8 cellular contexts compared by ENCODE assay signal in genomic region chr1:116373451-116374339, GRCh38. TPM values are rescaled to one million over a fixed set of nuclear protein-coding genes. Genes with fewer than 3 reads are reported as not detected.
A peak's percentile ranks its signal among the peaks of the same experiment; 100 is the strongest.
DNase-seq lines count a peak whose midpoint lies in the region; ATAC-seq and TF ChIP-seq lines count a peak whose summit lies in the region.

No MANE protein-coding gene starts in this region.

- no peaks in the 10 kb centered on the region for H3K9me3 ChIP-seq in sigmoid colon

- H3K27me3 ChIP-seq in sigmoid colon = no peaks in the 10 kb centered on the region

- intact Hi-C loops in sigmoid colon (cut with DNase I) = loop anchor here (10.0 kb wide), 2 partner anchors 209 to 541 kb away; no protein-coding TSS in a partner anchor

- no peak for TF ChIP-seq CTCF in sigmoid colon (IDR thresholded peaks at IDR 0.05)

- peak overlapping the region; percentile 69 for H3K4me3 ChIP-seq in Jurkat, Clone E6-1 (ENCODE audit: low read length)
- H3K4me3 ChIP-seq in iPS-11a (ENCODE audit: low read depth, low read length) (peak overlapping the region; percentile 73), sigmoid colon (peak overlapping the region; percentile 63 to 99 (median 96))

- H3K9me3 Mint-ChIP-seq in T-helper 1 cell treated with Interleukin-12 subunit alpha and Interleukin-12 subunit beta and Interleukin-4 antibody, amounts not matched to agents 30 μg/mL and 1 μg/mL, for 36 hours = no peaks in the 10 kb centered on the region

- TF ChIP-seq POLR2A in sigmoid colon (IDR thresholded peaks at IDR 0.05) = peak; percentile 23 to 56

- 1% methylated on average over 82 of the region's 82 CpGs for WGBS in sigmoid colon, 2 donors

- peak overlapping the region; percentile 97 for H3K4me3 Mint-ChIP-seq in T-helper 1 cell treated with Interleukin-12 subunit alpha and Interleukin-12 subunit beta and Interleukin-4 antibody, amounts not matched to agents 30 μg/mL and 1 μg/mL, for 36 hours

- H3K4me1 ChIP-seq in sigmoid colon = peaks cover 0 to 53% (median 48%) of the 10 kb centered on the region in 4 donors

- peak in 1 of 4 donors; percentile 2 for TF ChIP-seq EP300 in sigmoid colon (IDR thresholded peaks at IDR 0.05)

- peak overlapping the region; percentile 80 to 98 (median 95) for H3K27ac ChIP-seq in sigmoid colon

- no peaks in the 10 kb centered on the region for H3K36me3 ChIP-seq in sigmoid colon

- ATAC-seq in GM19035 (IDR thresholded peaks at IDR 0.05; ENCODE audit: unreplicated experiment) = peak; percentile 12
- no peak for ATAC-seq in GM19452 (IDR thresholded peaks at IDR 0.05; ENCODE audit: unreplicated experiment)

- peaks cover 28% of the 10 kb centered on the region for H3K27me3 Mint-ChIP-seq in T-helper 1 cell treated with Interleukin-12 subunit alpha and Interleukin-12 subunit beta and Interleukin-4 antibody, amounts not matched to agents 30 μg/mL and 1 μg/mL, for 36 hours (ENCODE audit: low read depth)

- H3K27ac Mint-ChIP-seq in T-helper 1 cell treated with Interleukin-12 subunit alpha and Interleukin-12 subunit beta and Interleukin-4 antibody, amounts not matched to agents 30 μg/mL and 1 μg/mL, for 36 hours = peak overlapping the region; percentile 88

- peaks cover 43% of the 10 kb centered on the region for H3K4me1 Mint-ChIP-seq in T-helper 1 cell treated with Interleukin-12 subunit alpha and Interleukin-12 subunit beta and Interleukin-4 antibody, amounts not matched to agents 30 μg/mL and 1 μg/mL, for 36 hours (ENCODE audit: low read depth)

- H3K36me3 Mint-ChIP-seq in T-helper 1 cell treated with Interleukin-12 subunit alpha and Interleukin-12 subunit beta and Interleukin-4 antibody, amounts not matched to agents 30 μg/mL and 1 μg/mL, for 36 hours (ENCODE audit: low read depth) = peaks cover 6% of the 10 kb centered on the region

- peak; percentile 42 for DNase-seq in AG08395 (ENCODE audit: low spot score)
- DNase-seq in Jurkat, Clone E6-1 (ENCODE audit: low read depth, low spot score) = no peak
- peak; percentile 68 for DNase-seq in astrocyte of the hippocampus (ENCODE audit: low read depth, low spot score)
- peak; percentile 88 for DNase-seq in sigmoid colon

RNA-seq across cellular contexts. Expression of gene ATP1A1, which starts 0.7 kb away (rescaled TPM):
- 160 TPM for polyA plus RNA-seq in Jurkat, Clone E6-1 (2012; ENCODE audit: insufficient read depth, insufficient read length)
- total RNA-seq in sigmoid colon = 100 to 1,000 TPM in 1 of 4 donors, 10 to 100 TPM in 3; 88.6 to 101 (median 91.8) TPM
- 1,000 to 10,000 TPM in 1 of 3 donors, 100 to 1,000 TPM in 2; 260 to 1,099 (median 270) TPM for polyA plus RNA-seq in sigmoid colon
